ENCODE assay signal across 20 cellular contexts in the genomic region with DNA sequence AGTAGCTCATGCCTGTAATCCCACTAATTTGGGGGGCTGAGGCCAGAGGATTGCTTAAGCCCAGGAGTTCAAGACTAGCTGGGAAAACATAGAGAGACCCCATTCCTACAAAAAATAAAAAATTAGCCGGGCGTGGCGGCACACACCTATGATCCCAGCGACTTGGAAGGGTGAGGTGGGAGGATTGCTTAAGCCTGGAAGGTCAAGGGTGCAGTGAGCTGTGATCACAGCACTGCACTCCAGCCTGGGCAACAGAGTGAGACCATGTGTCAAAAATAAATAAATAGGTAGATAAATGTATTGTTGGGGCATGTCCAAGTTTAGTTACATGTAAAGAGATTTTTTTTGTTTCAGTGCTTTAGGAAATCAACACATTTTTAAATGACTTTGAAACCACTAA. TPM values are rescaled to one million over a fixed set of nuclear protein-coding genes. Genes with fewer than 3 reads are reported as not detected.
"Had no signal": no experiment of that assay in that cellular context is flagged by ENCODE, and none has a peak within 500 bp of the region (broad histone marks: within the 10 kb centered on the region; RNA-seq: fewer than 3 reads in every experiment).

No MANE protein-coding gene starts in this region.

- DNase-seq: KBM-7, MV-4-11, NCI-H1048, NCI-H1105, NCI-H1436 treated with DMSO at 0.1 percent for 48 hours, NCI-H187, NCI-H2171, NCI-H226, NCI-H446, NCI-H510A, NCI-H524 treated with DMSO at 0.1 percent for 48 hours, NCI-H82, Right ventricle myocardium superior, RPMI8226, SIG-M5 had no signal

RNA-seq across cellular contexts. Expression of gene SLC12A1, which starts 36.4 kb away (rescaled TPM):
- total RNA-seq: HepG2, HT1080, LHCN-M2, MCF 10A, Right ventricle myocardium superior, SJSA1 had no signal

RNA-seq across cellular contexts. Expression of gene CTXN2, which starts 51.1 kb away (rescaled TPM):
- total RNA-seq: HepG2, HT1080, LHCN-M2, MCF 10A, Right ventricle myocardium superior, SJSA1 had no signal
